27 cellular contexts compared by ENCODE assay signal in genomic region chr1:45322486-45323040, GRCh38. TPM values are rescaled to one million over a fixed set of nuclear protein-coding genes. Genes with fewer than 3 reads are reported as not detected.
"Had no signal": no experiment of that assay in that cellular context is flagged by ENCODE, and none has a peak within 500 bp of the region (broad histone marks: within the 10 kb centered on the region; RNA-seq: fewer than 3 reads in every experiment).

No MANE protein-coding gene starts in this region.

- H2AFZ ChIP-seq: hepatocyte had no signal

- H3K4me3 Mint-ChIP-seq: activated B cell treated with CpG ODN at 0.5 μM for 24 hours; activated CD4-positive, alpha-beta memory T cell treated with anti-CD3 and anti-CD28 coated beads for 36 hours; activated naive CD4-positive, alpha-beta T cell treated with anti-CD3 and anti-CD28 coated beads for 36 hours; activated naive CD8-positive, alpha-beta T cell treated with anti-CD3 and anti-CD28 coated beads, Interleukin-2, amount 10 ng/mL, durations not matched to agents 7 days and 5 days; central memory CD8-positive, alpha-beta T cell; effector memory CD8-positive, alpha-beta T cell; mesothelial cell of epicardium; naive thymus-derived CD8-positive, alpha-beta T cell; neural progenitor cell had no signal

- H3K36me3 Mint-ChIP-seq: activated CD4-positive, alpha-beta memory T cell treated with anti-CD3 and anti-CD28 coated beads for 36 hours; activated naive CD8-positive, alpha-beta T cell treated with anti-CD3 and anti-CD28 coated beads, Interleukin-2, amount 10 ng/mL, durations not matched to agents 7 days and 5 days; mesothelial cell of epicardium; naive thymus-derived CD8-positive, alpha-beta T cell; neural progenitor cell had no signal

- H3K4me1 Mint-ChIP-seq: activated naive CD8-positive, alpha-beta T cell treated with anti-CD3 and anti-CD28 coated beads, Interleukin-2, amount 10 ng/mL, durations not matched to agents 7 days and 5 days had no signal

- H3K27me3 Mint-ChIP-seq: activated B cell treated with CpG ODN at 0.5 μM for 24 hours; activated CD4-positive, alpha-beta memory T cell treated with anti-CD3 and anti-CD28 coated beads for 36 hours; central memory CD8-positive, alpha-beta T cell; effector memory CD8-positive, alpha-beta T cell had no signal

- H3K4me2 ChIP-seq: hepatocyte had no signal

- H3K27ac ChIP-seq: breast epithelium, colonic mucosa, dorsolateral prefrontal cortex, esophagus muscularis mucosa, hepatocyte, left ventricle myocardium inferior, neural progenitor cell, sigmoid colon, upper lobe of right lung had no signal

- ATAC-seq: effector memory CD8-positive, alpha-beta T cell; naive thymus-derived CD8-positive, alpha-beta T cell; upper lobe of right lung had no signal

- H3K27me3 ChIP-seq: breast epithelium, colonic mucosa, dorsolateral prefrontal cortex, hepatocyte, neural progenitor cell, upper lobe of right lung had no signal

- DNase-seq: activated B cell treated with CpG ODN at 0.5 μM for 24 hours; activated CD4-positive, alpha-beta memory T cell treated with anti-CD3 and anti-CD28 coated beads for 36 hours; activated CD4-positive, alpha-beta T cell treated with anti-CD3 and anti-CD28 coated beads for 4 hours; activated effector memory CD4-positive, alpha-beta T cell treated with Interleukin-2 at 50 U/mL for 16 hours; activated naive CD4-positive, alpha-beta T cell treated with anti-CD3 and anti-CD28 coated beads for 36 hours; activated naive CD8-positive, alpha-beta T cell treated with anti-CD3 and anti-CD28 coated beads, Interleukin-2, amount 10 ng/mL, durations not matched to agents 7 days and 5 days; activated T-cell treated with anti-CD3 and anti-CD28 coated beads, Interleukin-2, amount 50 U/mL, for 48 hours; amniotic stem cell; colonic mucosa; dorsolateral prefrontal cortex; effector memory CD8-positive, alpha-beta T cell; glutamatergic neuron; left ventricle myocardium inferior; naive thymus-derived CD8-positive, alpha-beta T cell; retina; sigmoid colon; stimulated activated CD4-positive, alpha-beta T cell treated with anti-CD3 and anti-CD28 coated beads, Interleukin-2, amount 100 ng/mL, for 48 hours; stimulated activated naive CD4-positive, alpha-beta T cell treated with Interleukin-2 at 50 U/mL for 16 hours; T-helper 9 cell; upper lobe of right lung had no signal

- H3K4me3 ChIP-seq: breast epithelium, colonic mucosa, dorsolateral prefrontal cortex, esophagus muscularis mucosa, hepatocyte, left ventricle myocardium inferior, neural progenitor cell, sigmoid colon, upper lobe of right lung had no signal

- H3K27ac Mint-ChIP-seq: activated B cell treated with CpG ODN at 0.5 μM for 24 hours; activated CD4-positive, alpha-beta memory T cell treated with anti-CD3 and anti-CD28 coated beads for 36 hours; activated naive CD4-positive, alpha-beta T cell treated with anti-CD3 and anti-CD28 coated beads for 36 hours; activated naive CD8-positive, alpha-beta T cell treated with anti-CD3 and anti-CD28 coated beads, Interleukin-2, amount 10 ng/mL, durations not matched to agents 7 days and 5 days; effector memory CD8-positive, alpha-beta T cell; mesothelial cell of epicardium; naive thymus-derived CD8-positive, alpha-beta T cell; neural progenitor cell; progenitor cell of endocrine pancreas had no signal

- H3K36me3 ChIP-seq: breast epithelium, colonic mucosa, esophagus muscularis mucosa, left ventricle myocardium inferior, neural progenitor cell, sigmoid colon, upper lobe of right lung had no signal

- H3K9me3 Mint-ChIP-seq: activated B cell treated with CpG ODN at 0.5 μM for 24 hours; activated CD4-positive, alpha-beta memory T cell treated with anti-CD3 and anti-CD28 coated beads for 36 hours; activated naive CD4-positive, alpha-beta T cell treated with anti-CD3 and anti-CD28 coated beads for 36 hours; activated naive CD8-positive, alpha-beta T cell treated with anti-CD3 and anti-CD28 coated beads, Interleukin-2, amount 10 ng/mL, durations not matched to agents 7 days and 5 days; central memory CD8-positive, alpha-beta T cell; effector memory CD8-positive, alpha-beta T cell; mesothelial cell of epicardium; naive thymus-derived CD8-positive, alpha-beta T cell; neural progenitor cell had no signal

- H3K4me1 ChIP-seq: breast epithelium had no signal

RNA-seq across cellular contexts. Expression of gene HPDL, which starts 4.1 kb away (rescaled TPM):
- total RNA-seq: left ventricle myocardium inferior, upper lobe of right lung had no signal
